In the genomic region with DNA sequence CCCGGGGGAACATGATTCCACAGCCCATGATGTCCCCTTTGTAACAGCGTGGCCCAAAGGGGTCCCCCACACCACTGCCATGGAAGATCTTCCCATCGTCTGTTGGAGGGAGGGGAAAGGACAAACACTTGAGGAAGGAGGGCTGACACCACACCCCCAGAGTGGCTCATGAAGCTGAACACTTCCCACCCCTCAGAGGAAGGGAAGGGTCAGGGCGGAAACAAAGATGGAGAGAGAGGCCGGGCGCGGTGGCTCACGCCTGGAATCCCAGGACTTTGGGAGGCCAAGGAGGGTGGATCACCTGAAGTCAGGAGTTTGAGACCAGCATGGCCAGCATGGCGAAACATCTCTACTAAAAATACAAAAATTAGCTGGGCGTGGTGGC, we compare ENCODE assay signal across 10 cellular contexts. TPM values are rescaled to one million over a fixed set of nuclear protein-coding genes. Genes with fewer than 3 reads are reported as not detected.
DNase-seq lines count a peak whose midpoint lies in the region; ATAC-seq and TF ChIP-seq lines count a peak whose summit lies in the region.
"Had no signal": no experiment of that assay in that cellular context is flagged by ENCODE, and none has a peak within 500 bp of the region (broad histone marks: within the 10 kb centered on the region; RNA-seq: fewer than 3 reads in every experiment).

No MANE protein-coding gene starts in this region.

- H3K4me1 ChIP-seq in BLaER1 treated with 17β-estradiol and CSF1 and Interleukin-3, amounts not matched to agents 10 nM and 100 nM = peaks cover 19 to 56% (median 35%) of the 10 kb centered on the region in 10 experiments
- H3K4me1 ChIP-seq in skeletal muscle satellite cell (ENCODE audit: control insufficient read depth, insufficient read depth, low read length) = peaks cover 68% of the 10 kb centered on the region

- CTCF ChIA-PET in activated naive CD4-positive, alpha-beta T cell treated with anti-CD3 and anti-CD28 coated beads for 36 hours (lab: Charles Lee) = interaction anchor here (0.6 to 19.4 kb wide), 28 partner anchors 9 to 279 kb away, joined by 3 to 360 read pairs (median 5); partner anchors contain the start of genes IGFBP6, SOAT2 and SPRYD3

- TF ChIP-seq CTCF in VCaP (conservative IDR thresholded peaks at IDR 0.05) = no peak

- peak overlapping the region in 7 of 11 experiments; percentile 9 to 58 (median 46); a peak in 7 of 22 replicates for H3K9ac ChIP-seq in BLaER1 treated with 17β-estradiol and CSF1 and Interleukin-3, amounts not matched to agents 10 nM and 100 nM
- H3K9ac ChIP-seq in skeletal muscle satellite cell (ENCODE audit: low read depth, low read length) = peak overlapping the region; percentile 52

- intact Hi-C loops in activated naive CD4-positive, alpha-beta T cell treated with anti-CD3 and anti-CD28 coated beads for 36 hours (cut with micrococcal nuclease) = loop anchor here (1.0 to 5.0 kb wide), 2 partner anchors 33 to 131 kb away; no protein-coding TSS in a partner anchor

- no peaks in the 10 kb centered on the region for H3K27me3 Mint-ChIP-seq in activated naive CD4-positive, alpha-beta T cell treated with anti-CD3 and anti-CD28 coated beads for 36 hours (ENCODE audit: low read depth)

- peak overlapping the region in 5 of 11 experiments; percentile 12 to 49 (median 29); a peak in 5 of 22 replicates for H3K27ac ChIP-seq in BLaER1 treated with 17β-estradiol and CSF1 and Interleukin-3, amounts not matched to agents 10 nM and 100 nM
- H3K27ac ChIP-seq in VCaP = peak overlapping the region; percentile 18; the same call in 1 of the 2 replicates

- peak overlapping the region; percentile 34 to 83 (median 73); a peak in 21 of 22 replicates for H3K4me2 ChIP-seq in BLaER1 treated with 17β-estradiol and CSF1 and Interleukin-3, amounts not matched to agents 10 nM and 100 nM
- H3K4me2 ChIP-seq in skeletal muscle satellite cell (ENCODE audit: low read length) = peak overlapping the region; percentile 36
- H3K4me2 ChIP-seq: smooth muscle cell had no signal

- no peak overlapping the region for H3K4me3 Mint-ChIP-seq in activated naive CD4-positive, alpha-beta T cell treated with anti-CD3 and anti-CD28 coated beads for 36 hours

- no peaks in the 10 kb centered on the region for H3K27me3 ChIP-seq in BLaER1 treated with 17β-estradiol and CSF1 and Interleukin-3, amounts not matched to agents 10 nM and 100 nM
- H3K27me3 ChIP-seq in skeletal muscle satellite cell (ENCODE audit: control insufficient read depth, insufficient read depth, low read length) = no peaks in the 10 kb centered on the region

- H3K9me3 Mint-ChIP-seq in activated naive CD4-positive, alpha-beta T cell treated with anti-CD3 and anti-CD28 coated beads for 36 hours = no peaks in the 10 kb centered on the region

- ATAC-seq in GM21360 (IDR thresholded peaks at IDR 0.05; ENCODE audit: unreplicated experiment) = no peak

- peaks cover 22 to 77% (median 49%) of the 10 kb centered on the region in 11 experiments; a peak in 21 of 22 replicates for H3K36me3 ChIP-seq in BLaER1 treated with 17β-estradiol and CSF1 and Interleukin-3, amounts not matched to agents 10 nM and 100 nM
- peaks cover 53% of the 10 kb centered on the region for H3K36me3 ChIP-seq in skeletal muscle satellite cell (ENCODE audit: insufficient read depth, low read length)

- H3K36me3 Mint-ChIP-seq in activated naive CD4-positive, alpha-beta T cell treated with anti-CD3 and anti-CD28 coated beads for 36 hours (ENCODE audit: low read depth) = peaks cover 6% of the 10 kb centered on the region

- no peak overlapping the region for H3K27ac Mint-ChIP-seq in activated naive CD4-positive, alpha-beta T cell treated with anti-CD3 and anti-CD28 coated beads for 36 hours

- H3K4me3 ChIP-seq in BLaER1 treated with 17β-estradiol and CSF1 and Interleukin-3, amounts not matched to agents 10 nM and 100 nM = peak overlapping the region in 4 of 10 experiments; percentile 8 to 37 (median 36); a peak in 5 of 20 replicates
- no peak overlapping the region for H3K4me3 ChIP-seq in skeletal muscle satellite cell (ENCODE audit: low read length)
- H3K4me3 ChIP-seq: smooth muscle cell had no signal

- DNase-seq in fibroblast of gingiva (ENCODE audit: low read depth) = peak; percentile 0
- DNase-seq in DMS153 (lab: John Stamatoyannopoulos, UW) = no peak
- no peak for DNase-seq in dermis blood vessel endothelial cell
- no peak for DNase-seq in activated naive CD4-positive, alpha-beta T cell treated with anti-CD3 and anti-CD28 coated beads for 36 hours

- H4K20me1 ChIP-seq in BLaER1 treated with 17β-estradiol and CSF1 and Interleukin-3, amounts not matched to agents 10 nM and 100 nM = peaks cover 0 to 45% (median 5%) of the 10 kb centered on the region in 11 experiments; a peak in 8 of 22 replicates

- H3K4me1 Mint-ChIP-seq in activated naive CD4-positive, alpha-beta T cell treated with anti-CD3 and anti-CD28 coated beads for 36 hours (ENCODE audit: low read depth) = peaks cover 8% of the 10 kb centered on the region

- no peaks in the 10 kb centered on the region for H3K9me3 ChIP-seq in BLaER1 treated with 17β-estradiol and CSF1 and Interleukin-3, amounts not matched to agents 10 nM and 100 nM (replicated peaks in 1 of 11)
- no peaks in the 10 kb centered on the region for H3K9me3 ChIP-seq in skeletal muscle satellite cell (replicated peaks; ENCODE audit: low read length)

RNA-seq across cellular contexts. Expression of gene SPRYD3, which starts 12.6 kb away (rescaled TPM):
- total RNA-seq in skeletal muscle satellite cell (2012; rRNA removed) = 23.4 and 29.4 TPM in 2 replicates
- total RNA-seq in dermis blood vessel endothelial cell = 13.1 and 16.5 TPM in 2 replicates
- total RNA-seq in activated naive CD4-positive, alpha-beta T cell treated with anti-CD3 and anti-CD28 coated beads for 36 hours = 10 to 100 TPM; 20.1 to 20.2 TPM

RNA-seq across cellular contexts. Expression of gene TNS2, which starts 16.7 kb away (rescaled TPM):
- total RNA-seq in skeletal muscle satellite cell (2012; rRNA removed) = 67.9 and 70.8 TPM in 2 replicates
- total RNA-seq in dermis blood vessel endothelial cell = 56.2 and 56.5 TPM in 2 replicates
- under 1 TPM; 0.37 to 0.67 TPM for total RNA-seq in activated naive CD4-positive, alpha-beta T cell treated with anti-CD3 and anti-CD28 coated beads for 36 hours

RNA-seq across cellular contexts. Expression of gene IGFBP6, which starts 30.9 kb away (rescaled TPM):
- total RNA-seq in skeletal muscle satellite cell (2012; rRNA removed) = 603 and 918 TPM in 2 replicates
- 4.9 and 7.0 TPM in 2 replicates for total RNA-seq in dermis blood vessel endothelial cell
- 1 to 10 TPM; 3.7 to 6.4 TPM for total RNA-seq in activated naive CD4-positive, alpha-beta T cell treated with anti-CD3 and anti-CD28 coated beads for 36 hours

RNA-seq across cellular contexts. Expression of gene SOAT2, which starts 36.7 kb away (rescaled TPM):
- 0.44 TPM in 1 of 2 replicates, not detected in the other for total RNA-seq in skeletal muscle satellite cell (2012; rRNA removed)
- not detected in 2 replicates for total RNA-seq in dermis blood vessel endothelial cell
- total RNA-seq in activated naive CD4-positive, alpha-beta T cell treated with anti-CD3 and anti-CD28 coated beads for 36 hours = under 1 TPM; 0.74 to 0.81 TPM
- total RNA-seq: RPMI7951, smooth muscle cell had no signal

Comparison
In these comparisons a context has a peak if more than half of its experiments do, and no peak if none do; other contexts are left out.
1. RNA of gene TNS2, which starts 16.7 kb away (total RNA-seq): 56.2 to 56.5 TPM in dermis blood vessel endothelial cell; 0.37 to 0.67 TPM in activated naive CD4-positive, alpha-beta T cell treated with anti-CD3 and anti-CD28 coated beads for 36 hours; every median in the first group is over 10 times any median in the second.